In genomic region chr10:77589703-77590102, GRCh38 we compare ENCODE assay signal across 1 cellular context. TPM values are rescaled to one million over a fixed set of nuclear protein-coding genes. Genes with fewer than 3 reads are reported as not detected.
"Had no signal": no experiment of that assay in that cellular context is flagged by ENCODE, and none has a peak within 500 bp of the region (broad histone marks: within the 10 kb centered on the region; RNA-seq: fewer than 3 reads in every experiment).

No MANE protein-coding gene starts in this region.

RNA-seq across cellular contexts. Expression of gene KCNMA1, which starts 47.9 kb away (rescaled TPM):
- total RNA-seq: naive thymus-derived CD8-positive, alpha-beta T cell had no signal
- polyA plus RNA-seq: naive thymus-derived CD8-positive, alpha-beta T cell had no signal
